Comparison of ENCODE assay signal across 8 cellular contexts in the genomic region with DNA sequence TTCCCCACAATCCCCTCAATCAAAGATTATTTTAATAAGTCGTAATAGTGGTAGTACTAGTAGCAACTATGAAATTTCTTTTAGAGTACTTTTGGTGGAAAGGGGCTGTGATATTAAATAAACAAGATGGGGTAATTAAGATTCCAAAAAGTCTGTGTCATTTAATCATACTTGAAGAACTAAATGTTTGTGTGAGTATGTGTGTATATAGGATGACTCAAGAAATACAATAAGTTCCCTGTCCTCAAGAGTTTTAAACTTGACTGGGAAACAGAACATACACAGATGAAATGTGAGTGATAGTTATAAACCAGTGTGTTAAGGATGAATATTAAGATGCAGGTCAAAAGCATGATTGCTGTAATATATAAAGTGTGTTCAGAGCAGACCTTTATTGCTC. TPM values are rescaled to one million over a fixed set of nuclear protein-coding genes. Genes with fewer than 3 reads are reported as not detected.
DNase-seq lines count a peak whose midpoint lies in the region; ATAC-seq, FAIRE-seq and TF ChIP-seq lines count a peak whose summit lies in the region.
"Had no signal": no experiment of that assay in that cellular context is flagged by ENCODE, and none has a peak within 500 bp of the region (broad histone marks: within the 10 kb centered on the region; RNA-seq: fewer than 3 reads in every experiment).

No MANE protein-coding gene starts in this region.

- TF ChIP-seq CTCF in activated B cell treated with CpG ODN at 0.5 μM for 24 hours (IDR thresholded peaks at IDR 0.05): no peak
- TF ChIP-seq CTCF in glutamatergic neuron (IDR thresholded peaks at IDR 0.05; ENCODE audit: partially characterized antibody, unreplicated experiment): no peak
- TF ChIP-seq CTCF in stomach (IDR thresholded peaks at IDR 0.05): no peak
- TF ChIP-seq CTCF in GM13976 (IDR thresholded peaks at IDR 0.05; ENCODE audit: borderline replicate concordance, control extremely low read depth, extremely low read depth, insufficient read depth, missing control alignments): no peak

- peak overlapping the region in 2 of 4 donors; percentile 75 to 79 for H3K4me3 ChIP-seq in stomach

- FAIRE-seq in H54 (lab: Jason Lieb, UNC): no peak

- ATAC-seq in activated B cell treated with CpG ODN at 0.5 μM for 24 hours (ENCODE audit: low read depth) (no peak), HG02588 (IDR thresholded peaks at IDR 0.05; ENCODE audit: unreplicated experiment) (no peak), GM19395 (IDR thresholded peaks at IDR 0.05; ENCODE audit: unreplicated experiment) (no peak)

- no peak for TF ChIP-seq EP300 in stomach (IDR thresholded peaks at IDR 0.05)

- H3K4me1 ChIP-seq in stomach: peaks cover 49 to 64% (median 62%) of the 10 kb centered on the region in 4 donors

- H3K27me3 ChIP-seq in stomach: no peaks in the 10 kb centered on the region

- CTCF ChIA-PET in activated B cell treated with CpG ODN at 0.5 μM for 24 hours (lab: Charles Lee): no interaction called here

- in situ Hi-C loops in GM13976 (cut with MboI; ENCODE audit: low sequenced_read_pairs, unreplicated experiment): no loop called here

- peaks cover 43% of the 10 kb centered on the region for H3K4me1 Mint-ChIP-seq in activated B cell treated with CpG ODN at 0.5 μM for 24 hours
- peaks cover 12% of the 10 kb centered on the region for H3K4me1 Mint-ChIP-seq in glutamatergic neuron (ENCODE audit: low read depth, unreplicated experiment)

- intact Hi-C loops in activated B cell treated with CpG ODN at 0.5 μM for 24 hours (cut with micrococcal nuclease) (no loop called here), stomach (cut with DNase I; ENCODE audit: low total_unique reads) (loop anchor here (10.0 kb wide), 1 partner anchor 104 kb away; no protein-coding TSS in a partner anchor)

- no peaks in the 10 kb centered on the region for H3K9me3 ChIP-seq in stomach

- WGBS in stomach, 5 donors: 62 to 77% (median 76%) methylated on average over 1 of the region's 1 CpG

- peaks cover 20 to 35% (median 29%) of the 10 kb centered on the region in 4 donors for H3K36me3 ChIP-seq in stomach

- no peak for TF ChIP-seq POLR2A in H54 (IDR thresholded peaks at IDR 0.05; ENCODE audit: low read depth, low read length)
- no peak for TF ChIP-seq POLR2A in stomach (IDR thresholded peaks at IDR 0.05)

- peak overlapping the region in 3 of 5 donors; percentile 39 to 91 (median 46) for H3K27ac ChIP-seq in stomach

- H3K9me3 Mint-ChIP-seq in activated B cell treated with CpG ODN at 0.5 μM for 24 hours (peaks cover 2% of the 10 kb centered on the region), glutamatergic neuron (ENCODE audit: unreplicated experiment) (peaks cover 17% of the 10 kb centered on the region)

- H3K27me3 Mint-ChIP-seq in activated B cell treated with CpG ODN at 0.5 μM for 24 hours: peaks cover 2% of the 10 kb centered on the region
- H3K27me3 Mint-ChIP-seq in glutamatergic neuron (ENCODE audit: unreplicated experiment): peaks cover 11% of the 10 kb centered on the region

- H3K27ac Mint-ChIP-seq in activated B cell treated with CpG ODN at 0.5 μM for 24 hours (no peak overlapping the region), glutamatergic neuron (ENCODE audit: unreplicated experiment) (no peak overlapping the region)

- peaks cover 33% of the 10 kb centered on the region for H3K36me3 Mint-ChIP-seq in activated B cell treated with CpG ODN at 0.5 μM for 24 hours (ENCODE audit: low read depth)
- peaks cover 18% of the 10 kb centered on the region for H3K36me3 Mint-ChIP-seq in glutamatergic neuron (ENCODE audit: unreplicated experiment)

- POLR2A ChIA-PET in activated B cell treated with CpG ODN at 0.5 μM for 24 hours (lab: Charles Lee): no interaction called here

- H3K4me3 Mint-ChIP-seq in activated B cell treated with CpG ODN at 0.5 μM for 24 hours (peak overlapping the region; percentile 19), glutamatergic neuron (ENCODE audit: unreplicated experiment) (peak overlapping the region; percentile 16)

- DNase-seq in H54 (ENCODE audit: insufficient read length, low spot score) (peak; percentile 53), activated B cell treated with CpG ODN at 0.5 μM for 24 hours (no peak), glutamatergic neuron (no peak), stomach (no peak), GM13976 (ENCODE audit: low spot score) (no peak)
- DNase-seq: NCI-H524 had no signal

RNA-seq across cellular contexts. Expression of a gene that starts 2.3 kb away (rescaled TPM):
- total RNA-seq in activated B cell treated with CpG ODN at 0.5 μM for 24 hours (18.3 and 19.3 TPM in 2 replicates), glutamatergic neuron (ENCODE audit: unreplicated experiment) (42.6 TPM), stomach (100 to 1,000 TPM in 4 of 5 donors, 10 to 100 TPM in 1; 51.0 to 236 (median 156) TPM)
- polyA plus RNA-seq in stomach: 100 to 1,000 TPM in 1 of 3 donors, 10 to 100 TPM in 2; 26.8 to 107 (median 83.7) TPM
